In the genomic region with DNA sequence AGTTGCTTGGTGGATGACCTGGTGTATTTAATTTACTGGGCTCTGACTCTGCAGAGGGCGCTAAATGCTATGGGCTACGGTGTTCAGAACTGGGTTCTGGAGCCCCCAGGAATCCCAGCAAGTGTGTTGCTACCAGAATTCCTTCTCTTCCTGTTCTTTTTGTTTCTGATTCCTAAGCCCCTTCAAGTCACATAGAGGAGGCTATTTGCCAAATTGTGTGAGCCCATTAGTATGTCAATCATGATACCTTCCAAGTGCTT, we compare ENCODE assay signal across 26 cellular contexts.
A peak's percentile ranks its signal among the peaks of the same experiment; 100 is the strongest.
DNase-seq lines count a peak whose midpoint lies in the region; ATAC-seq and TF ChIP-seq lines count a peak whose summit lies in the region.
"Had no signal": no experiment of that assay in that cellular context is flagged by ENCODE, and none has a peak within 500 bp of the region (broad histone marks: within the 10 kb centered on the region; RNA-seq: fewer than 3 reads in every experiment).

No MANE protein-coding gene starts in this region.

- TF ChIP-seq POLR2A in esophagus muscularis mucosa (IDR thresholded peaks at IDR 0.05; ENCODE audit: low read depth) = no peak

- CTCF ChIA-PET in A673 (lab: Charles Lee) = no interaction called here

- H2AFZ ChIP-seq in neural progenitor cell (replicated peaks) = peak overlapping the region; percentile 24

- H3K27me3 Mint-ChIP-seq in neural progenitor cell (ENCODE audit: insufficient read depth, low read depth) = no peaks in the 10 kb centered on the region
- H3K27me3 Mint-ChIP-seq in activated CD4-positive, alpha-beta T cell treated with anti-CD3 and anti-CD28 coated beads, Interleukin-2, amount 10 ng/mL, durations not matched to agents 24 days and 14 days = no peaks in the 10 kb centered on the region

- TF ChIP-seq CTCF in A673 (conservative IDR thresholded peaks at IDR 0.05; ENCODE audit: low read depth, low read length) = peak; percentile 40
- TF ChIP-seq CTCF in neural progenitor cell (IDR thresholded peaks at IDR 0.05) = peak; percentile 38
- TF ChIP-seq CTCF in esophagus muscularis mucosa (IDR thresholded peaks at IDR 0.05) = no peak

- H3K9me3 ChIP-seq in A673 (ENCODE audit: low read depth, low read length, poor library complexity, severe bottlenecking) (no peaks in the 10 kb centered on the region), SK-N-MC (ENCODE audit: low read depth, low read length) (no peaks in the 10 kb centered on the region; the same call in 1 of the 2 replicates), neural progenitor cell (ENCODE audit: low read depth) (no peaks in the 10 kb centered on the region), esophagus muscularis mucosa (no peaks in the 10 kb centered on the region)
- H3K9me3 ChIP-seq: BE2C, HAP-1 had no signal

- no peak overlapping the region for H3K4me3 ChIP-seq in A673 (ENCODE audit: low read depth, low read length, poor library complexity, severe bottlenecking)
- no peak overlapping the region for H3K4me3 ChIP-seq in SK-N-MC
- H3K4me3 ChIP-seq in neural progenitor cell = no peak overlapping the region
- no peak overlapping the region for H3K4me3 ChIP-seq in esophagus muscularis mucosa
- H3K4me3 ChIP-seq: HAP-1, SJSA1 had no signal

- no peak for TF ChIP-seq EP300 in esophagus muscularis mucosa (IDR thresholded peaks at IDR 0.05)

- no TSS peak for BruUV-seq in A673 (replicated peaks; lab: Mats Ljungman, UMichigan)

- no peak overlapping the region for H3K27ac Mint-ChIP-seq in neural progenitor cell
- no peak overlapping the region for H3K27ac Mint-ChIP-seq in activated CD4-positive, alpha-beta T cell treated with anti-CD3 and anti-CD28 coated beads, Interleukin-2, amount 10 ng/mL, durations not matched to agents 24 days and 14 days
- H3K27ac Mint-ChIP-seq: CD14-positive monocyte, HFFc6 had no signal

- H3K27me3 ChIP-seq in A673 (replicated peaks; ENCODE audit: insufficient read depth, low read depth, low read length, poor library complexity) (no peaks in the 10 kb centered on the region), neural progenitor cell (no peaks in the 10 kb centered on the region), esophagus muscularis mucosa (no peaks in the 10 kb centered on the region)
- H3K27me3 ChIP-seq: BE2C, SJSA1 had no signal

- DNase-seq in A673 (ENCODE audit: low spot score) = peak; percentile 50
- DNase-seq in SK-N-MC (ENCODE audit: low read depth, low spot score) = no peak
- DNase-seq in iPS DF 19.7 (ENCODE audit: low read depth, low spot score) = peak; percentile 7
- DNase-seq in neural progenitor cell (ENCODE audit: low spot score) = peak; percentile 45
- no peak for DNase-seq in esophagus muscularis mucosa (ENCODE audit: extremely low spot score)
- no peak for DNase-seq in left colon
- no peak for DNase-seq in activated CD4-positive, alpha-beta T cell treated with anti-CD3 and anti-CD28 coated beads, Interleukin-2, amount 10 ng/mL, durations not matched to agents 24 days and 14 days
- DNase-seq in NCI-H1105 (lab: John Stamatoyannopoulos, UW) = no peak
- DNase-seq: ACHN; BE2C; Calu3; DMS79 treated with DMSO at 0.1 percent for 48 hours; HFFc6; KBM-7; MV-4-11; NCI-H2029; NCI-H446; NCI-H524 treated with DMSO at 0.1 percent for 48 hours; NCI-H774; NK-92 treated with Interleukin-12 subunit alpha and Interleukin-12 subunit beta, amount 100 ng/mL, for 24 hours; Right ventricle myocardium superior; RPMI8226 had no signal

- no peaks in the 10 kb centered on the region for H3K36me3 ChIP-seq in A673 (ENCODE audit: insufficient read depth, low read length, poor library complexity, severe bottlenecking)
- H3K36me3 ChIP-seq in SK-N-MC (ENCODE audit: insufficient read depth, low read length) = no peaks in the 10 kb centered on the region
- H3K36me3 ChIP-seq in neural progenitor cell = no peaks in the 10 kb centered on the region
- H3K36me3 ChIP-seq in esophagus muscularis mucosa = no peaks in the 10 kb centered on the region
- H3K36me3 ChIP-seq: BE2C, HAP-1, SJSA1 had no signal

- H3F3A ChIP-seq in neural progenitor cell (ENCODE audit: low read depth) = no peaks in the 10 kb centered on the region

- intact Hi-C loops in A673 (cut with micrococcal nuclease; ENCODE audit: unreplicated experiment) (loop anchor here (10.0 kb wide), 1 partner anchor 204 kb away; no protein-coding TSS in a partner anchor), esophagus muscularis mucosa (cut with DNase I) (no loop called here), left colon (cut with DNase I, micrococcal nuclease) (no loop called here)
- intact Hi-C loops in activated CD4-positive, alpha-beta T cell treated with anti-CD3 and anti-CD28 coated beads, Interleukin-2, amount 10 ng/mL, durations not matched to agents 24 days and 14 days (cut with micrococcal nuclease) = no loop called here

- H3K4me1 Mint-ChIP-seq in neural progenitor cell = peaks cover 5% of the 10 kb centered on the region
- no peaks in the 10 kb centered on the region for H3K4me1 Mint-ChIP-seq in activated CD4-positive, alpha-beta T cell treated with anti-CD3 and anti-CD28 coated beads, Interleukin-2, amount 10 ng/mL, durations not matched to agents 24 days and 14 days
- H3K4me1 Mint-ChIP-seq: CD14-positive monocyte had no signal

- H3K27ac ChIP-seq in A673 (ENCODE audit: low read depth, low read length, poor library complexity, severe bottlenecking) (peak overlapping the region; percentile 74), SK-N-MC (peak overlapping the region; percentile 99), neural progenitor cell (no peak overlapping the region), esophagus muscularis mucosa (replicated peaks in 1 of 4) (no peak overlapping the region)
- H3K27ac ChIP-seq: 22Rv1, SJSA1 had no signal

- H3K9me3 Mint-ChIP-seq in neural progenitor cell = no peaks in the 10 kb centered on the region
- no peaks in the 10 kb centered on the region for H3K9me3 Mint-ChIP-seq in activated CD4-positive, alpha-beta T cell treated with anti-CD3 and anti-CD28 coated beads, Interleukin-2, amount 10 ng/mL, durations not matched to agents 24 days and 14 days

- ATAC-seq in left colon = no peak

- H3K4me3 Mint-ChIP-seq in neural progenitor cell = no peak overlapping the region
- no peak overlapping the region for H3K4me3 Mint-ChIP-seq in activated CD4-positive, alpha-beta T cell treated with anti-CD3 and anti-CD28 coated beads, Interleukin-2, amount 10 ng/mL, durations not matched to agents 24 days and 14 days
- H3K4me3 Mint-ChIP-seq: HFFc6 had no signal

- H3K36me3 Mint-ChIP-seq in neural progenitor cell = no peaks in the 10 kb centered on the region
- H3K36me3 Mint-ChIP-seq in activated CD4-positive, alpha-beta T cell treated with anti-CD3 and anti-CD28 coated beads, Interleukin-2, amount 10 ng/mL, durations not matched to agents 24 days and 14 days (ENCODE audit: low read depth) = no peaks in the 10 kb centered on the region
- H3K36me3 Mint-ChIP-seq: CD14-positive monocyte had no signal

- no peak overlapping the region for H3K4me2 ChIP-seq in neural progenitor cell

- 91% methylated on average over 2 of the region's 2 CpGs for WGBS in esophagus muscularis mucosa

- POLR2A ChIA-PET in A673 (lab: Charles Lee; ENCODE audit: low non-redundant PET) = no interaction called here

- H4K20me1 ChIP-seq in neural progenitor cell (ENCODE audit: low read depth) = no peaks in the 10 kb centered on the region

- H3K79me2 ChIP-seq in neural progenitor cell (ENCODE audit: low read depth) = no peaks in the 10 kb centered on the region

- no peak overlapping the region for H3K9ac ChIP-seq in SK-N-MC (ENCODE audit: insufficient read length)
- no peak overlapping the region for H3K9ac ChIP-seq in neural progenitor cell

- H3K4me1 ChIP-seq in A673 (ENCODE audit: insufficient read depth, low read length, poor library complexity, severe bottlenecking) (peaks cover 38% of the 10 kb centered on the region), neural progenitor cell (peaks cover 16% of the 10 kb centered on the region), esophagus muscularis mucosa (no peaks in the 10 kb centered on the region)
- H3K4me1 ChIP-seq: BE2C, HAP-1, SJSA1 had no signal

Comparison
In these comparisons a context has a peak if more than half of its experiments do, and no peak if none do; other contexts are left out.
1. DNase-seq: peak in A673 (single experiment), iPS DF 19.7 (single experiment) and neural progenitor cell (single experiment); none in SK-N-MC (single experiment), esophagus muscularis mucosa (single experiment), left colon (0 of 2), activated CD4-positive, alpha-beta T cell treated with anti-CD3 and anti-CD28 coated beads, Interleukin-2, amount 10 ng/mL, durations not matched to agents 24 days and 14 days (single experiment) and NCI-H1105 (single experiment).
2. H3K27ac ChIP-seq: peak in A673 (single experiment) and SK-N-MC (single experiment); none in neural progenitor cell (single experiment) and esophagus muscularis mucosa (0 of 4).
3. CTCF ChIP-seq: peak in A673 (single experiment) and neural progenitor cell (single experiment); none in esophagus muscularis mucosa (0 of 3).